In the genomic region with DNA sequence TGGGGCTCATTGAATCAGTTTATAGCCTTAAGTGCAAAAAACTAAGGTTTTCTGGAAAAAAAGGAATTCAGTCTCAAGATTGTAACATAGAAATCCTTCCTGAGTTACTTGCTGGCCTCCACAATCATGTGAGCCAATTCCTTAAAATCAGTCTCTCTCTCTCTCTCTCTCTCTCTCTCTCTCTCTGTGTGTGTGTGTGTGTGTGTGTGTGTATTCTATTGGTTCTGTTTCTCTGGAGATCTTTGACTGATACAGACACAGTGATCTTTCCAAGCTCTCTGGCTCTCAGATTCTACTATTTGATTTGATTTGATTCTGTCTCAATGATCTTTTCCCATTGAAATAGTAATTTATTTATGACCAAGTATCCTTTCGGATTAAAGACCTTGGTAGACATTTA, we compare ENCODE assay signal across 18 cellular contexts.
"Had no signal": no experiment of that assay in that cellular context is flagged by ENCODE, and none has a peak within 500 bp of the region (broad histone marks: within the 10 kb centered on the region; RNA-seq: fewer than 3 reads in every experiment).

No MANE protein-coding gene starts in this region.

- H3K4me1 ChIP-seq: pancreas, sigmoid colon, spleen had no signal

- H3K4me3 ChIP-seq: gastrocnemius medialis, heart left ventricle, pancreas, sigmoid colon, spleen had no signal

- H3K27me3 ChIP-seq: gastrocnemius medialis, heart left ventricle, pancreas, sigmoid colon, spleen had no signal

- H3K27ac ChIP-seq: gastrocnemius medialis, heart left ventricle, pancreas, sigmoid colon, spleen, WERI-Rb-1 had no signal

- H3K9me3 ChIP-seq: gastrocnemius medialis, heart left ventricle, pancreas, sigmoid colon, spleen had no signal

- ATAC-seq: activated CD4-positive, alpha-beta T cell treated with anti-CD3 and anti-CD28 coated beads for 36 hours; activated CD8-positive, alpha-beta memory T cell treated with anti-CD3 and anti-CD28 coated beads, Interleukin-2, amount 10 ng/mL, durations not matched to agents 7 days and 5 days; activated T-helper 17 cell treated with anti-CD3 and anti-CD28 coated beads, Interleukin-2, amount 50 U/mL, for 72 hours; gastrocnemius medialis; heart left ventricle; naive thymus-derived CD8-positive, alpha-beta T cell; stimulated activated memory B cell treated with anti-CD40 and anti-IgM and Interleukin-4, amounts not matched to agents 10 μg/mL and 1 μg/mL and 100 μg/mL, for 72 hours had no signal

- DNase-seq: activated CD4-positive, alpha-beta memory T cell treated with anti-CD3 and anti-CD28 coated beads for 36 hours; activated CD4-positive, alpha-beta T cell treated with anti-CD3 and anti-CD28 coated beads for 36 hours; activated CD8-positive, alpha-beta memory T cell treated with anti-CD3 and anti-CD28 coated beads, Interleukin-2, amount 10 ng/mL, durations not matched to agents 7 days and 5 days; activated naive CD4-positive, alpha-beta T cell treated with Interleukin-2 at 50 U/mL for 16 hours; activated T-cell treated with anti-CD3 and anti-CD28 coated beads, Interleukin-2, amount 50 U/mL, for 1 hour; cortex of kidney; gastrocnemius medialis; heart left ventricle; kidney glomerular epithelial cell; mesendoderm; naive thymus-derived CD8-positive, alpha-beta T cell; pancreas; sigmoid colon; spleen; stimulated activated CD4-positive, alpha-beta T cell treated with anti-CD3 and anti-CD28 coated beads, Interleukin-4, amount 100 ng/mL, for 4 hours; WERI-Rb-1 had no signal

- H3K36me3 ChIP-seq: gastrocnemius medialis, heart left ventricle, pancreas, sigmoid colon, spleen, WERI-Rb-1 had no signal
